In the genomic region with DNA sequence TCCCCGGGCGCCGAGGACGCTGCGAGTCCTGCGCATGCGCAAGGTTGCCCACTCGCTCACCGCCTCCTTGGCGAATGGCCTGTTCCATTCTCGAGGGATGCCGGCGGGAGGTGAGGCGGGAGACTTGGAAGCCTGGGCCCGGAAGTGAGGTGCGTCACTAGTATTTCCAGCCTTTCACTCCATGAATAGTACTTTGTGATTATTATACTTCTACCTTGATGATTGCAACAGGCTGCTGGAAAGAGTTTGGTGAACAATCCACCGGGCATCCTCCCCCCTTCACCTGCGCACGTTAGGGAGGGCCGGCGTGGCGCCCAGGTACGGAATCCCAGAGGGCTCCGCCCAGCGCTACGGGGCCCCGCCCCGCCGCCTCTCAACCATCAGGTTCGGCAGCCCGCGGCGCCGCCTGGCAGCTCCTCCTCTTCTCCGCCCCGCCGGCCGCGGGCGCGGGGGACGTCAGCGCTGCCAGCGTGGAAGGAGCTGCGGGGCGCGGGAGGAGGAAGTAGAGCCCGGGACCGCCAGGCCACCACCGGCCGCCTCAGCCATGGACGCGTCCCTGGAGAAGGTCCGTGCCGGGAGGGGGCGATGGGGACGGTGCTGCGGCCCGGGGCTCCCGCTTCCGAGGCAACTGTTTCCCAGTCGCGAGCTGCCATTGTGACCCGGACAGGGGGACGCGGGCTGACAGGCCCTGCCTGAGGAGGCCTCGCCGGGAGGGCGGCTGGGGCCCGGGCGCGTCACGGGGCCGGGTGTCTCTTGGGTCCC, we compare ENCODE assay signal across 1 cellular context.
TF ChIP-seq lines count a peak whose summit lies in the region.

A gene with protein sequence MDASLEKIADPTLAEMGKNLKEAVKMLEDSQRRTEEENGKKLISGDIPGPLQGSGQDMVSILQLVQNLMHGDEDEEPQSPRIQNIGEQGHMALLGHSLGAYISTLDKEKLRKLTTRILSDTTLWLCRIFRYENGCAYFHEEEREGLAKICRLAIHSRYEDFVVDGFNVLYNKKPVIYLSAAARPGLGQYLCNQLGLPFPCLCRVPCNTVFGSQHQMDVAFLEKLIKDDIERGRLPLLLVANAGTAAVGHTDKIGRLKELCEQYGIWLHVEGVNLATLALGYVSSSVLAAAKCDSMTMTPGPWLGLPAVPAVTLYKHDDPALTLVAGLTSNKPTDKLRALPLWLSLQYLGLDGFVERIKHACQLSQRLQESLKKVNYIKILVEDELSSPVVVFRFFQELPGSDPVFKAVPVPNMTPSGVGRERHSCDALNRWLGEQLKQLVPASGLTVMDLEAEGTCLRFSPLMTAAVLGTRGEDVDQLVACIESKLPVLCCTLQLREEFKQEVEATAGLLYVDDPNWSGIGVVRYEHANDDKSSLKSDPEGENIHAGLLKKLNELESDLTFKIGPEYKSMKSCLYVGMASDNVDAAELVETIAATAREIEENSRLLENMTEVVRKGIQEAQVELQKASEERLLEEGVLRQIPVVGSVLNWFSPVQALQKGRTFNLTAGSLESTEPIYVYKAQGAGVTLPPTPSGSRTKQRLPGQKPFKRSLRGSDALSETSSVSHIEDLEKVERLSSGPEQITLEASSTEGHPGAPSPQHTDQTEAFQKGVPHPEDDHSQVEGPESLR (plus strand): TSS at position 371 of the 762 bp plus-strand sequence. CDS start 174 bp downstream, at position 545.

TF ChIP-seq in HepG2, 621 proteins besides CTCF, POLR2A, EP300 and RAD21 (continued from another document and continues in another):
- TF ChIP-seq, protein P1, sequence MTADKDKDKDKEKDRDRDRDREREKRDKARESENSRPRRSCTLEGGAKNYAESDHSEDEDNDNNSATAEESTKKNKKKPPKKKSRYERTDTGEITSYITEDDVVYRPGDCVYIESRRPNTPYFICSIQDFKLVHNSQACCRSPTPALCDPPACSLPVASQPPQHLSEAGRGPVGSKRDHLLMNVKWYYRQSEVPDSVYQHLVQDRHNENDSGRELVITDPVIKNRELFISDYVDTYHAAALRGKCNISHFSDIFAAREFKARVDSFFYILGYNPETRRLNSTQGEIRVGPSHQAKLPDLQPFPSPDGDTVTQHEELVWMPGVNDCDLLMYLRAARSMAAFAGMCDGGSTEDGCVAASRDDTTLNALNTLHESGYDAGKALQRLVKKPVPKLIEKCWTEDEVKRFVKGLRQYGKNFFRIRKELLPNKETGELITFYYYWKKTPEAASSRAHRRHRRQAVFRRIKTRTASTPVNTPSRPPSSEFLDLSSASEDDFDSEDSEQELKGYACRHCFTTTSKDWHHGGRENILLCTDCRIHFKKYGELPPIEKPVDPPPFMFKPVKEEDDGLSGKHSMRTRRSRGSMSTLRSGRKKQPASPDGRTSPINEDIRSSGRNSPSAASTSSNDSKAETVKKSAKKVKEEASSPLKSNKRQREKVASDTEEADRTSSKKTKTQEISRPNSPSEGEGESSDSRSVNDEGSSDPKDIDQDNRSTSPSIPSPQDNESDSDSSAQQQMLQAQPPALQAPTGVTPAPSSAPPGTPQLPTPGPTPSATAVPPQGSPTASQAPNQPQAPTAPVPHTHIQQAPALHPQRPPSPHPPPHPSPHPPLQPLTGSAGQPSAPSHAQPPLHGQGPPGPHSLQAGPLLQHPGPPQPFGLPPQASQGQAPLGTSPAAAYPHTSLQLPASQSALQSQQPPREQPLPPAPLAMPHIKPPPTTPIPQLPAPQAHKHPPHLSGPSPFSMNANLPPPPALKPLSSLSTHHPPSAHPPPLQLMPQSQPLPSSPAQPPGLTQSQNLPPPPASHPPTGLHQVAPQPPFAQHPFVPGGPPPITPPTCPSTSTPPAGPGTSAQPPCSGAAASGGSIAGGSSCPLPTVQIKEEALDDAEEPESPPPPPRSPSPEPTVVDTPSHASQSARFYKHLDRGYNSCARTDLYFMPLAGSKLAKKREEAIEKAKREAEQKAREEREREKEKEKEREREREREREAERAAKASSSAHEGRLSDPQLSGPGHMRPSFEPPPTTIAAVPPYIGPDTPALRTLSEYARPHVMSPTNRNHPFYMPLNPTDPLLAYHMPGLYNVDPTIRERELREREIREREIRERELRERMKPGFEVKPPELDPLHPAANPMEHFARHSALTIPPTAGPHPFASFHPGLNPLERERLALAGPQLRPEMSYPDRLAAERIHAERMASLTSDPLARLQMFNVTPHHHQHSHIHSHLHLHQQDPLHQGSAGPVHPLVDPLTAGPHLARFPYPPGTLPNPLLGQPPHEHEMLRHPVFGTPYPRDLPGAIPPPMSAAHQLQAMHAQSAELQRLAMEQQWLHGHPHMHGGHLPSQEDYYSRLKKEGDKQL (CRISPR knock-in tag; IDR thresholded peaks at IDR 0.05; ENCODE audit: low read depth), result peak; percentile 56; the same call in 1 of the 2 replicates
- TF ChIP-seq YEATS4 (CRISPR knock-in tag; IDR thresholded peaks at IDR 0.05; ENCODE audit: borderline replicate concordance) (peak; percentile 94; the same call in 1 of the 2 replicates), RFXANK (CRISPR knock-in tag; IDR thresholded peaks at IDR 0.05) (0 out of 2 replicates have a peak, but pooled peaks have one; percentile 26), ZNF644 (CRISPR knock-in tag; IDR thresholded peaks at IDR 0.05; ENCODE audit: low read depth) (peak; percentile 24; the same call in 1 of the 2 replicates), ZNF446 (CRISPR knock-in tag; IDR thresholded peaks at IDR 0.05) (peak; percentile 65), ZNF296 (CRISPR knock-in tag; conservative IDR thresholded peaks at IDR 0.05) (peak; percentile 34; the same call in 1 of the 2 replicates), MTA1 (CRISPR knock-in tag; IDR thresholded peaks at IDR 0.05; ENCODE audit: borderline replicate concordance) (peak; percentile 90), ZNF225 (CRISPR knock-in tag; IDR thresholded peaks at IDR 0.05) (0 out of 2 replicates have a peak, but pooled peaks have one; percentile 59), ZNF878 (CRISPR knock-in tag; IDR thresholded peaks at IDR 0.05) (peak; percentile 16; the same call in 1 of the 2 replicates), HNRNPLL (IDR thresholded peaks at IDR 0.05; ENCODE audit: low read depth, low read length, poor library complexity, severe bottlenecking) (peak; percentile 94), ZNF354B (CRISPR knock-in tag; IDR thresholded peaks at IDR 0.05) (0 out of 2 replicates have a peak, but pooled peaks have one; percentile 70), THYN1 (CRISPR knock-in tag; IDR thresholded peaks at IDR 0.05; ENCODE audit: borderline replicate concordance, low read depth) (0 out of 2 replicates have a peak, but pooled peaks have one; percentile 51), ZNF547 (CRISPR knock-in tag; IDR thresholded peaks at IDR 0.05) (peak; percentile 98), ZNF629 (CRISPR knock-in tag; conservative IDR thresholded peaks at IDR 0.05) (peak; percentile 23; the same call in 1 of the 2 replicates), ZNF431 (CRISPR knock-in tag; IDR thresholded peaks at IDR 0.05; ENCODE audit: borderline replicate concordance, low read depth) (peak; percentile 93), KLF9 (CRISPR knock-in tag; IDR thresholded peaks at IDR 0.05; ENCODE audit: low read depth) (peak; percentile 82; the same call in 1 of the 2 replicates), ZNF7 (CRISPR knock-in tag; IDR thresholded peaks at IDR 0.05) (peak; percentile 61), RBFOX2 (IDR thresholded peaks at IDR 0.05; ENCODE audit: low read depth, low read length) (peak; percentile 91), ZNF34 (CRISPR knock-in tag; IDR thresholded peaks at IDR 0.05; ENCODE audit: borderline replicate concordance) (0 out of 2 replicates have a peak, but pooled peaks have one; percentile 17), ZNF614 (CRISPR knock-in tag; IDR thresholded peaks at IDR 0.05; ENCODE audit: borderline replicate concordance) (peak; percentile 66; the same call in 1 of the 2 replicates), ATF7-NPFF (CRISPR knock-in tag; IDR thresholded peaks at IDR 0.05; ENCODE audit: low read depth) (peak; percentile 78), HIVEP1 (CRISPR knock-in tag; IDR thresholded peaks at IDR 0.05) (peak; percentile 87), ETV6 (CRISPR knock-in tag; conservative IDR thresholded peaks at IDR 0.05) (peak; percentile 78), AHR (CRISPR knock-in tag; IDR thresholded peaks at IDR 0.05) (peak; percentile 69)
- TF ChIP-seq, protein P2, sequence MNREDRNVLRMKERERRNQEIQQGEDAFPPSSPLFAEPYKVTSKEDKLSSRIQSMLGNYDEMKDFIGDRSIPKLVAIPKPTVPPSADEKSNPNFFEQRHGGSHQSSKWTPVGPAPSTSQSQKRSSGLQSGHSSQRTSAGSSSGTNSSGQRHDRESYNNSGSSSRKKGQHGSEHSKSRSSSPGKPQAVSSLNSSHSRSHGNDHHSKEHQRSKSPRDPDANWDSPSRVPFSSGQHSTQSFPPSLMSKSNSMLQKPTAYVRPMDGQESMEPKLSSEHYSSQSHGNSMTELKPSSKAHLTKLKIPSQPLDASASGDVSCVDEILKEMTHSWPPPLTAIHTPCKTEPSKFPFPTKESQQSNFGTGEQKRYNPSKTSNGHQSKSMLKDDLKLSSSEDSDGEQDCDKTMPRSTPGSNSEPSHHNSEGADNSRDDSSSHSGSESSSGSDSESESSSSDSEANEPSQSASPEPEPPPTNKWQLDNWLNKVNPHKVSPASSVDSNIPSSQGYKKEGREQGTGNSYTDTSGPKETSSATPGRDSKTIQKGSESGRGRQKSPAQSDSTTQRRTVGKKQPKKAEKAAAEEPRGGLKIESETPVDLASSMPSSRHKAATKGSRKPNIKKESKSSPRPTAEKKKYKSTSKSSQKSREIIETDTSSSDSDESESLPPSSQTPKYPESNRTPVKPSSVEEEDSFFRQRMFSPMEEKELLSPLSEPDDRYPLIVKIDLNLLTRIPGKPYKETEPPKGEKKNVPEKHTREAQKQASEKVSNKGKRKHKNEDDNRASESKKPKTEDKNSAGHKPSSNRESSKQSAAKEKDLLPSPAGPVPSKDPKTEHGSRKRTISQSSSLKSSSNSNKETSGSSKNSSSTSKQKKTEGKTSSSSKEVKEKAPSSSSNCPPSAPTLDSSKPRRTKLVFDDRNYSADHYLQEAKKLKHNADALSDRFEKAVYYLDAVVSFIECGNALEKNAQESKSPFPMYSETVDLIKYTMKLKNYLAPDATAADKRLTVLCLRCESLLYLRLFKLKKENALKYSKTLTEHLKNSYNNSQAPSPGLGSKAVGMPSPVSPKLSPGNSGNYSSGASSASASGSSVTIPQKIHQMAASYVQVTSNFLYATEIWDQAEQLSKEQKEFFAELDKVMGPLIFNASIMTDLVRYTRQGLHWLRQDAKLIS (CRISPR knock-in tag; IDR thresholded peaks at IDR 0.05), result peak; percentile 73; the same call in 1 of the 2 replicates
- TF ChIP-seq, protein P3, sequence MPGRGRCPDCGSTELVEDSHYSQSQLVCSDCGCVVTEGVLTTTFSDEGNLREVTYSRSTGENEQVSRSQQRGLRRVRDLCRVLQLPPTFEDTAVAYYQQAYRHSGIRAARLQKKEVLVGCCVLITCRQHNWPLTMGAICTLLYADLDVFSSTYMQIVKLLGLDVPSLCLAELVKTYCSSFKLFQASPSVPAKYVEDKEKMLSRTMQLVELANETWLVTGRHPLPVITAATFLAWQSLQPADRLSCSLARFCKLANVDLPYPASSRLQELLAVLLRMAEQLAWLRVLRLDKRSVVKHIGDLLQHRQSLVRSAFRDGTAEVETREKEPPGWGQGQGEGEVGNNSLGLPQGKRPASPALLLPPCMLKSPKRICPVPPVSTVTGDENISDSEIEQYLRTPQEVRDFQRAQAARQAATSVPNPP (CRISPR knock-in tag; IDR thresholded peaks at IDR 0.05), result 0 out of 2 replicates have a peak, but pooled peaks have one; percentile 23
- TF ChIP-seq, protein P4, sequence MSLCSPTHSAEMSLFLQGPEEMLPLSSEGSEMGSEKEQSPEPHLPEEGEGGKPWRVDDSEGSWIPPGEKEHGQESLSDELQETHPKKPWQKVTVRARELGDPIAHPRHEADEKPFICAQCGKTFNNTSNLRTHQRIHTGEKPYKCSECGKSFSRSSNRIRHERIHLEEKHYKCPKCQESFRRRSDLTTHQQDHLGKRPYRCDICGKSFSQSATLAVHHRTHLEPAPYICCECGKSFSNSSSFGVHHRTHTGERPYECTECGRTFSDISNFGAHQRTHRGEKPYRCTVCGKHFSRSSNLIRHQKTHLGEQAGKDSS (CRISPR knock-in tag; IDR thresholded peaks at IDR 0.05; ENCODE audit: borderline replicate concordance, low read depth), result peak; percentile 83
- TF ChIP-seq, protein P5, sequence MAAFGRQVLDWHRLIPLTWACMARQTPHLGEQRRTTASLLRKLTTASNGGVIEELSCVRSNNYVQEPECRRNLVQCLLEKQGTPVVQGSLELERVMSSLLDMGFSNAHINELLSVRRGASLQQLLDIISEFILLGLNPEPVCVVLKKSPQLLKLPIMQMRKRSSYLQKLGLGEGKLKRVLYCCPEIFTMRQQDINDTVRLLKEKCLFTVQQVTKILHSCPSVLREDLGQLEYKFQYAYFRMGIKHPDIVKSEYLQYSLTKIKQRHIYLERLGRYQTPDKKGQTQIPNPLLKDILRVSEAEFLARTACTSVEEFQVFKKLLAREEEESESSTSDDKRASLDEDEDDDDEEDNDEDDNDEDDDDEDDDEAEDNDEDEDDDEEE (CRISPR knock-in tag; IDR thresholded peaks at IDR 0.05), result peak; percentile 93
- TF ChIP-seq, protein P6, sequence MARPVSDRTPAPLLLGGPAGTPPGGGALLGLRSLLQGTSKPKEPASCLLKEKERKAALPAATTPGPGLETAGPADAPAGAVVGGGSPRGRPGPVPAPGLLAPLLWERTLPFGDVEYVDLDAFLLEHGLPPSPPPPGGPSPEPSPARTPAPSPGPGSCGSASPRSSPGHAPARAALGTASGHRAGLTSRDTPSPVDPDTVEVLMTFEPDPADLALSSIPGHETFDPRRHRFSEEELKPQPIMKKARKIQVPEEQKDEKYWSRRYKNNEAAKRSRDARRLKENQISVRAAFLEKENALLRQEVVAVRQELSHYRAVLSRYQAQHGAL (CRISPR knock-in tag; IDR thresholded peaks at IDR 0.05; ENCODE audit: not compliant biosample characterization), result peak; percentile 2
- TF ChIP-seq, protein P7, sequence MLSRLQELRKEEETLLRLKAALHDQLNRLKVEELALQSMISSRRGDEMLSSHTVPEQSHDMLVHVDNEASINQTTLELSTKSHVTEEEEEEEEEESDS (CRISPR knock-in tag; IDR thresholded peaks at IDR 0.05; ENCODE audit: borderline replicate concordance), result peak; percentile 59; the same call in 1 of the 2 replicates
- TF ChIP-seq, protein P8, sequence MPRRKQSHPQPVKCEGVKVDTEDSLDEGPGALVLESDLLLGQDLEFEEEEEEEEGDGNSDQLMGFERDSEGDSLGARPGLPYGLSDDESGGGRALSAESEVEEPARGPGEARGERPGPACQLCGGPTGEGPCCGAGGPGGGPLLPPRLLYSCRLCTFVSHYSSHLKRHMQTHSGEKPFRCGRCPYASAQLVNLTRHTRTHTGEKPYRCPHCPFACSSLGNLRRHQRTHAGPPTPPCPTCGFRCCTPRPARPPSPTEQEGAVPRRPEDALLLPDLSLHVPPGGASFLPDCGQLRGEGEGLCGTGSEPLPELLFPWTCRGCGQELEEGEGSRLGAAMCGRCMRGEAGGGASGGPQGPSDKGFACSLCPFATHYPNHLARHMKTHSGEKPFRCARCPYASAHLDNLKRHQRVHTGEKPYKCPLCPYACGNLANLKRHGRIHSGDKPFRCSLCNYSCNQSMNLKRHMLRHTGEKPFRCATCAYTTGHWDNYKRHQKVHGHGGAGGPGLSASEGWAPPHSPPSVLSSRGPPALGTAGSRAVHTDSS (CRISPR knock-in tag; conservative IDR thresholded peaks at IDR 0.05), result peak; percentile 6; the same call in 1 of the 2 replicates
- TF ChIP-seq, protein P9, sequence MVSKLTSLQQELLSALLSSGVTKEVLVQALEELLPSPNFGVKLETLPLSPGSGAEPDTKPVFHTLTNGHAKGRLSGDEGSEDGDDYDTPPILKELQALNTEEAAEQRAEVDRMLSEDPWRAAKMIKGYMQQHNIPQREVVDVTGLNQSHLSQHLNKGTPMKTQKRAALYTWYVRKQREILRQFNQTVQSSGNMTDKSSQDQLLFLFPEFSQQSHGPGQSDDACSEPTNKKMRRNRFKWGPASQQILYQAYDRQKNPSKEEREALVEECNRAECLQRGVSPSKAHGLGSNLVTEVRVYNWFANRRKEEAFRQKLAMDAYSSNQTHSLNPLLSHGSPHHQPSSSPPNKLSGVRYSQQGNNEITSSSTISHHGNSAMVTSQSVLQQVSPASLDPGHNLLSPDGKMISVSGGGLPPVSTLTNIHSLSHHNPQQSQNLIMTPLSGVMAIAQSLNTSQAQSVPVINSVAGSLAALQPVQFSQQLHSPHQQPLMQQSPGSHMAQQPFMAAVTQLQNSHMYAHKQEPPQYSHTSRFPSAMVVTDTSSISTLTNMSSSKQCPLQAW (CRISPR knock-in tag; IDR thresholded peaks at IDR 0.05), result peak; percentile 87
